20 cellular contexts compared by ENCODE assay signal in the genomic region with DNA sequence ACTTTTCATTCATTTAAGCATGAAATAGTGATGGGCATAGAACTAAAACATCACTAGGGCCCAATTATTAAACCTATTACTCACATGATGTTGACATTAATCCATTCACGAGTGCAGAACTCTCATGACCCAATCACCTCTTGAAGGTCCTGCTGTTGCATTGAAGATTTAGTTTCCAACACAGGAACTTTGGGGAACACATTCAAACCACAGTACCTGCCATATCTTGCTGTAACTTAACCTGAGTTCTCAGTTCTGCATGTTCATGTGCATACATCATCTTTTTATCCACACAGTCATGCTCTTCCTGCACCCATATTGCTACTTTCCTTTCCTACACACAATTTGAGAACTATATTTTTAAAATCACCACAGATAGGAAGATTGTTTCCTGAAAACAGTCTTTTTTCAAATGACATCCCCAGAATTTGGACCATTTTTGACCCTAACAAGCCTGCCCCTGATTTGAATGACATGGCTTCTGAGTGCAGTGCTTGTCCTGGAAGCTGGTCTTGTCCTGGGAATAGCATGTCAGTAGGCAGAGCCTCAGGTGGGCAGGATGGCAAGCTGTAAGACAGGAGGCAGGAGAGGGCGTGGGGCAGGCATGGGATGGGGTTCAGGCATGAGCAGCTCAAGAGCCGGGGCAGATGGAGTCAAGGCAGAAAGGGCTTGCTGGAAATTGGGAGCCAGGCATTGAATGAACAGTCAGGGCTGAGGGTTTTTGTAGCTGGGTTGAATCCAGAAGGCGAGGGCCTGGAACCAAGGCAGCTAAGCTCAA. TPM values are rescaled to one million over a fixed set of nuclear protein-coding genes. Genes with fewer than 3 reads are reported as not detected.
DNase-seq lines count a peak whose midpoint lies in the region; ATAC-seq, FAIRE-seq and TF ChIP-seq lines count a peak whose summit lies in the region.
"Had no signal": no experiment of that assay in that cellular context is flagged by ENCODE, and none has a peak within 500 bp of the region (broad histone marks: within the 10 kb centered on the region; RNA-seq: fewer than 3 reads in every experiment).

No MANE protein-coding gene starts in this region.

- no peaks in the 10 kb centered on the region for H3K9me3 Mint-ChIP-seq in activated T-cell treated with anti-CD3 and anti-CD28 coated beads, Interleukin-2, amount 50 U/mL, for 72 hours
- H3K9me3 Mint-ChIP-seq: GM23338 had no signal

- intact Hi-C loops in esophagus muscularis mucosa (cut with DNase I): no loop called here

- H3K9me3 ChIP-seq in esophagus muscularis mucosa (no peaks in the 10 kb centered on the region), osteoblast (ENCODE audit: low read depth, low read length) (no peaks in the 10 kb centered on the region)

- no peaks in the 10 kb centered on the region for H3K36me3 ChIP-seq in bronchial epithelial cell (ENCODE audit: control insufficient read depth, insufficient read depth, low read length)
- no peaks in the 10 kb centered on the region for H3K36me3 ChIP-seq in esophagus muscularis mucosa
- no peaks in the 10 kb centered on the region for H3K36me3 ChIP-seq in osteoblast (ENCODE audit: insufficient read depth, low read length)

- H4K20me1 ChIP-seq in osteoblast (ENCODE audit: insufficient read depth, low read length): no peaks in the 10 kb centered on the region

- no peak for TF ChIP-seq EP300 in esophagus muscularis mucosa (IDR thresholded peaks at IDR 0.05)

- POLR2A ChIA-PET in RWPE1 (lab: Yijun Ruan, JAX; ENCODE audit: low non-redundant PET): no interaction called here

- H3K27ac Mint-ChIP-seq in activated T-cell treated with anti-CD3 and anti-CD28 coated beads, Interleukin-2, amount 50 U/mL, for 72 hours: no peak overlapping the region
- H3K27ac Mint-ChIP-seq: CD4-positive, alpha-beta memory T cell; GM23338; H9 had no signal

- CTCF ChIA-PET in RWPE1 (lab: Yijun Ruan, JAX): interaction anchor here (1.0 kb wide), 1 partner anchor 36 kb away, joined by 3 read pairs; no protein-coding TSS in a partner anchor

- H2AFZ ChIP-seq in osteoblast (ENCODE audit: low read length): no peak overlapping the region
- H2AFZ ChIP-seq: GM23338 had no signal

- no peak overlapping the region for H3K4me3 ChIP-seq in bronchial epithelial cell (ENCODE audit: low read depth, low read length)
- H3K4me3 ChIP-seq in esophagus muscularis mucosa: no peak overlapping the region
- H3K4me3 ChIP-seq in osteoblast (ENCODE audit: insufficient read depth, low read length): no peak overlapping the region
- H3K4me3 ChIP-seq: GM12878, GM23338 had no signal

- 76% methylated on average over 4 of the region's 4 CpGs for WGBS in esophagus muscularis mucosa

- TF ChIP-seq CTCF in bronchial epithelial cell (IDR thresholded peaks at IDR 0.05; ENCODE audit: insufficient read depth, low read length, severe bottlenecking) (no peak), esophagus muscularis mucosa (IDR thresholded peaks at IDR 0.05) (no peak), osteoblast (IDR thresholded peaks at IDR 0.05; ENCODE audit: extremely low read depth, low read depth, low read length) (no peak), RWPE1 (conservative IDR thresholded peaks at IDR 0.05; ENCODE audit: low read depth) (no peak)

- no peak overlapping the region for H3K4me2 ChIP-seq in osteoblast (ENCODE audit: insufficient read depth, low read length)
- H3K4me2 ChIP-seq: GM23338 had no signal

- no peak overlapping the region for H3K27ac ChIP-seq in esophagus muscularis mucosa (replicated peaks in 1 of 4)
- no peak overlapping the region for H3K27ac ChIP-seq in osteoblast (ENCODE audit: low read depth, low read length)
- H3K27ac ChIP-seq in RWPE1: no peak overlapping the region

- peaks cover 2% of the 10 kb centered on the region for H3K4me1 Mint-ChIP-seq in activated T-cell treated with anti-CD3 and anti-CD28 coated beads, Interleukin-2, amount 50 U/mL, for 72 hours (ENCODE audit: low read depth)

- no peak overlapping the region for H3K4me3 Mint-ChIP-seq in activated T-cell treated with anti-CD3 and anti-CD28 coated beads, Interleukin-2, amount 50 U/mL, for 72 hours
- H3K4me3 Mint-ChIP-seq: CD4-positive, alpha-beta memory T cell; GM23338; H9 had no signal

- no peaks in the 10 kb centered on the region for H3K27me3 ChIP-seq in bronchial epithelial cell (ENCODE audit: control insufficient read depth, insufficient read depth, low read length)
- no peaks in the 10 kb centered on the region for H3K27me3 ChIP-seq in esophagus muscularis mucosa
- H3K27me3 ChIP-seq in osteoblast (ENCODE audit: insufficient read depth, low read length): no peaks in the 10 kb centered on the region

- ATAC-seq in activated T-cell treated with anti-CD3 and anti-CD28 coated beads, Interleukin-2, amount 50 U/mL, for 72 hours (replicated peaks in 1 of 2): no peak
- ATAC-seq: GM12878, GM23338, HCT116 had no signal

- DNase-seq in GM12891 (ENCODE audit: insufficient read length, low spot score) (no peak), bronchial epithelial cell (ENCODE audit: low read depth) (peak; percentile 88), esophagus muscularis mucosa (ENCODE audit: extremely low spot score) (peak; percentile 72), osteoblast (ENCODE audit: insufficient read length, low spot score, missing footprints) (peak; percentile 45), NCI-H2227 (lab: John Stamatoyannopoulos, UW; ENCODE audit: unreplicated experiment) (no peak), RWPE1 (ENCODE audit: low spot score) (no peak)
- no peak for DNase-seq in activated effector memory CD4-positive, alpha-beta T cell treated with Interleukin-2 at 50 U/mL for 16 hours
- DNase-seq in activated T-cell treated with anti-CD3 and anti-CD28 coated beads, Interleukin-2, amount 50 U/mL, for 72 hours: no peak
- DNase-seq: C1 segment of cervical spinal cord; Calu3; CD4-positive, alpha-beta memory T cell; COR-L47; DMS53; DND-41; H9 had no signal

- peaks cover 13% of the 10 kb centered on the region for H3K27me3 Mint-ChIP-seq in activated T-cell treated with anti-CD3 and anti-CD28 coated beads, Interleukin-2, amount 50 U/mL, for 72 hours (ENCODE audit: low read depth)

- peaks cover 0 to 3% (median 1%) of the 10 kb centered on the region in 4 donors for H3K4me1 ChIP-seq in esophagus muscularis mucosa
- H3K4me1 ChIP-seq in osteoblast (ENCODE audit: insufficient read depth, low read length): peaks cover 1% of the 10 kb centered on the region

- no peaks in the 10 kb centered on the region for H3K79me2 ChIP-seq in osteoblast (ENCODE audit: insufficient read depth, low read length)

- FAIRE-seq in GM12891 (lab: Jason Lieb, UNC) (peak; percentile 13), bronchial epithelial cell (lab: Jason Lieb, UNC) (no peak)
- FAIRE-seq: G401.6, GM12878, GM18507 had no signal

- TF ChIP-seq POLR2A in GM12891 (IDR thresholded peaks at IDR 0.05; ENCODE audit: low read depth, low read length): no peak
- TF ChIP-seq POLR2A in esophagus muscularis mucosa (IDR thresholded peaks at IDR 0.05; ENCODE audit: low read depth): no peak

- H3K36me3 Mint-ChIP-seq in activated T-cell treated with anti-CD3 and anti-CD28 coated beads, Interleukin-2, amount 50 U/mL, for 72 hours (ENCODE audit: insufficient read depth in 2 of 2): no peaks in the 10 kb centered on the region
- H3K36me3 Mint-ChIP-seq: CD4-positive, alpha-beta memory T cell had no signal

TF ChIP-seq in GM12891, 5 proteins besides CTCF, POLR2A, EP300 and RAD21:
- no peak for TF ChIP-seq POLR2AphosphoS5 (IDR thresholded peaks at IDR 0.05; ENCODE audit: low read depth, low read length)
- no peak for TF ChIP-seq TAF1 (IDR thresholded peaks at IDR 0.05; ENCODE audit: low read depth, low read length)
- TF ChIP-seq POU2F2 (IDR thresholded peaks at IDR 0.05; ENCODE audit: low read depth, low read length): no peak
- TF ChIP-seq PAX5 (IDR thresholded peaks at IDR 0.05; ENCODE audit: insufficient read depth, low read length, severe bottlenecking): no peak
- no peak for TF ChIP-seq SPI1 (IDR thresholded peaks at IDR 0.05; ENCODE audit: low read depth, low read length)

RNA-seq across cellular contexts. Expression of gene FOXC1, which starts 49.2 kb away (rescaled TPM):
- 0.26 TPM for polyA plus RNA-seq in GM12891 (2012; ENCODE audit: low read depth, missing spikeins)
- total RNA-seq in bronchial epithelial cell (3.5 and 3.7 TPM in 2 replicates), esophagus muscularis mucosa (10 to 100 TPM in 3 of 4 donors, 1 to 10 TPM in 1; 8.7 to 19.7 (median 16.8) TPM), osteoblast (39.4 and 41.0 TPM in 2 replicates)
- under 1 TPM; 0.17 to 0.30 TPM for total RNA-seq in activated T-cell treated with anti-CD3 and anti-CD28 coated beads, Interleukin-2, amount 50 U/mL, for 72 hours
- total RNA-seq: CD4-positive, alpha-beta memory T cell; H9 had no signal
- polyA plus RNA-seq: CD4-positive, alpha-beta memory T cell had no signal

Comparison
In these comparisons a context has a peak if more than half of its experiments do, and no peak if none do; other contexts are left out.
1. DNase-seq: peak in bronchial epithelial cell (single experiment), esophagus muscularis mucosa (single experiment) and osteoblast (single experiment); none in GM12891 (single experiment), NCI-H2227 (single experiment), activated effector memory CD4-positive, alpha-beta T cell treated with Interleukin-2 at 50 U/mL for 16 hours (single experiment), RWPE1 (single experiment) and activated T-cell treated with anti-CD3 and anti-CD28 coated beads, Interleukin-2, amount 50 U/mL, for 72 hours (0 of 2).